ENCODE assay signal across 19 cellular contexts in the genomic region with DNA sequence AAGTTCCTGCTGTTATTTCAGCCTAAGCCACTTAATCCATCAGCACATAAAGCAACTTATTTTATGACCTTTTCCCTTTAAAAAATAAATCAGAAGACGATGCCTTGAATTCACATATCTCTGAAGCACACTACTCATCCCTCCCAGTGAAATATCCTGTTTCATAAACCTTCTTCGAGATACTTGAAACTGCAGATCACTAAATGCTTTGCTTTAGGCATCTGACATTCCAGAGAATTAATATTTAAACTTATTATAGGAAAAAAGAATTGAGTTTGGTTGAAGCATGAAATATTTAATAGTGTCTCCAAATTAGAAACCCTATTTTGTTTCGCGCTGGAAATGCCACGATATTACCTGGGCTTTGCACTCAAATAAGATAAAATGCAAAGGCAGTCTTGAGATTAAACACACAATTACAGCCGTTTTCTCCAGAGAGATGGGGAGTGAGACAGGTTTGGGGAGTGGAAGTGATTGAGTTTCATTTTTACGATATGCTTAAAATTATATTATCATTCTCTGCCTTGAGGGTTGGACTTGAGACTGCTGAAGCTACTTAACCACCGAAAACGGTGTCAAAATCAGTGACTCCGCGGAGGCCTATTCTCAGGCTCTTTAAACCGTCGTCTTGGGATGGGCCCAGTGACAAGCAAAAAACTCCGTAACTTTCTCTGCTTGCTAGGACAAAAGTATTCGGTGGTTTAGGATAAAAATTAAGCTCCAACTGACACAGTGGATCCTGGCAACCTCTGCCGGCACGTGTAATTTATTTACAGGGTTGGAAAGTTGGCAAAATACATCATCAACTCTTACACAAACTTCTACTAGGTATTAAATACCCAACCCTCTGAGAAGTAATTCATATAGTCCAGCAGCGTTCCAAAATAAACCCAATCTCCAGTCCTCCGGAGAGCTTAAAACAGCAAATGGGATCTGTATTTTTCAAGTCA. TPM values are rescaled to one million over a fixed set of nuclear protein-coding genes. Genes with fewer than 3 reads are reported as not detected.
DNase-seq lines count a peak whose midpoint lies in the region; ATAC-seq, FAIRE-seq and TF ChIP-seq lines count a peak whose summit lies in the region.
"Had no signal": no experiment of that assay in that cellular context is flagged by ENCODE, and none has a peak within 500 bp of the region (broad histone marks: within the 10 kb centered on the region; RNA-seq: fewer than 3 reads in every experiment).

No MANE protein-coding gene starts in this region.

- H2BK15ac ChIP-seq in neuronal stem cell (ENCODE audit: low read length), result no peak overlapping the region

- FAIRE-seq in pancreas (lab: Jason Lieb, UNC), result no peak
- FAIRE-seq: A204.1, D721Med had no signal

- H3K9me3 ChIP-seq in SK-N-MC (ENCODE audit: low read depth, low read length) (no peaks in the 10 kb centered on the region), pancreas (no peaks in the 10 kb centered on the region), neuronal stem cell (replicated peaks in 1 of 2; ENCODE audit: control insufficient read depth in 2 of 2, insufficient read depth in 1 of 2, low read depth in 1 of 2, low read length in 2 of 2) (no peaks in the 10 kb centered on the region)

- ATAC-seq in pancreas (no peak), HG02623 (IDR thresholded peaks at IDR 0.05; ENCODE audit: unreplicated experiment) (no peak)
- ATAC-seq: GM23338 had no signal

- TF ChIP-seq CTCF in AG09309 (IDR thresholded peaks at IDR 0.05; ENCODE audit: control insufficient read depth, insufficient read depth, low read depth, low read length, missing control alignments) (no peak), epithelial cell of proximal tubule (conservative IDR thresholded peaks at IDR 0.05; ENCODE audit: low read depth, low read length) (no peak), nephron (IDR thresholded peaks at IDR 0.05; ENCODE audit: unreplicated experiment in 3 of 3) (no peak), pancreas (IDR thresholded peaks at IDR 0.05) (no peak)

- no peak overlapping the region for H2AFZ ChIP-seq in neuronal stem cell (ENCODE audit: low read length)
- H2AFZ ChIP-seq: GM23338 had no signal

- H3K27me3 Mint-ChIP-seq in nephron (ENCODE audit: low read depth), result peaks cover 77% of the 10 kb centered on the region

- H3K4me3 ChIP-seq in AG09309 (ENCODE audit: control insufficient read depth, low read depth, low read length) (peak overlapping the region; percentile 12), SK-N-MC (peak overlapping the region; percentile 59), epithelial cell of proximal tubule (ENCODE audit: low read depth, low read length) (peak overlapping the region; percentile 37), pancreas (no peak overlapping the region), neuronal stem cell (ENCODE audit: low read length in 2 of 2) (no peak overlapping the region)
- H3K4me3 ChIP-seq: GM23338 had no signal

- no peak overlapping the region for H3K4ac ChIP-seq in neuronal stem cell (ENCODE audit: low read length)

- intact Hi-C loops in pancreas (cut with DNase I), result no loop called here

- H2BK5ac ChIP-seq in neuronal stem cell (ENCODE audit: low read length), result no peak overlapping the region

- no peaks in the 10 kb centered on the region for H3K27me3 ChIP-seq in pancreas
- peaks cover 0 to 90% (median 0%) of the 10 kb centered on the region in 3 experiments for H3K27me3 ChIP-seq in neuronal stem cell (ENCODE audit: control insufficient read depth in 3 of 3, insufficient read depth in 3 of 3, low read depth in 1 of 3, low read length in 3 of 3)

- no peak overlapping the region for H3K23ac ChIP-seq in neuronal stem cell (ENCODE audit: low read depth, low read length, poor library complexity)

- WGBS in pancreas, 2 donors, result 56 to 57% methylated on average over 19 of the region's 19 CpGs
- no CpG with 5 or more reads among the region's 19 CpGs for WGBS in neuronal stem cell (ENCODE audit: extremely low coverage in 2 of 2, insufficient read length in 2 of 2, insufficient replicate concordance in 1 of 2), 2 donors

- H3K36me3 Mint-ChIP-seq in nephron (ENCODE audit: low read depth), result no peaks in the 10 kb centered on the region
- H3K36me3 Mint-ChIP-seq: CD4-positive, CD25-positive, alpha-beta regulatory T cell had no signal

- no peaks in the 10 kb centered on the region for H3K36me3 ChIP-seq in SK-N-MC (ENCODE audit: insufficient read depth, low read length)
- no peaks in the 10 kb centered on the region for H3K36me3 ChIP-seq in pancreas
- H3K36me3 ChIP-seq in neuronal stem cell (replicated peaks in 1 of 2; ENCODE audit: control insufficient read depth in 2 of 2, insufficient read depth in 2 of 2, low read length in 2 of 2), result no peaks in the 10 kb centered on the region

- no peaks in the 10 kb centered on the region for H3K79me1 ChIP-seq in neuronal stem cell (ENCODE audit: low read depth, low read length)

- peak overlapping the region; percentile 22 for H3K27ac ChIP-seq in SK-N-MC
- no peak overlapping the region for H3K27ac ChIP-seq in pancreas
- H3K27ac ChIP-seq in neuronal stem cell (replicated peaks; ENCODE audit: low read length), result no peak overlapping the region

- DNase-seq in AG09309 (ENCODE audit: low read depth) (no peak), SK-N-MC (ENCODE audit: low read depth, low spot score) (no peak), epithelial cell of proximal tubule (ENCODE audit: low read depth) (no peak), pancreas (no peak), GDM1 (lab: John Stamatoyannopoulos, UW) (no peak), neuronal stem cell (ENCODE audit: low spot score) (no peak)
- DNase-seq: CD4-positive, CD25-positive, alpha-beta regulatory T cell; DMS79 treated with DMSO at 0.1 percent for 48 hours; KG1; NCI-H1092 treated with DMSO at 0.1 percent for 48 hours; NCI-H187 treated with DMSO at 0.1 percent for 48 hours; NCI-H2171 treated with DMSO at 0.1 percent for 48 hours; NCI-H510A; SIG-M5 had no signal

- no peak overlapping the region for H2BK12ac ChIP-seq in neuronal stem cell (ENCODE audit: low read length)

- H3K4me1 ChIP-seq in pancreas (no peaks in the 10 kb centered on the region), neuronal stem cell (ENCODE audit: control insufficient read depth in 2 of 2, insufficient read depth in 1 of 2, low read depth in 1 of 2, low read length in 2 of 2) (peaks cover 0 to 4% of the 10 kb centered on the region in 2 donors)

- H2AK5ac ChIP-seq in neuronal stem cell (ENCODE audit: low read depth, low read length), result no peak overlapping the region

- H4K91ac ChIP-seq in neuronal stem cell (ENCODE audit: low read depth, low read length, poor library complexity), result no peak overlapping the region

- no peak overlapping the region for H4K8ac ChIP-seq in neuronal stem cell (ENCODE audit: low read depth, low read length)

- peak overlapping the region in 1 of 3 experiments; percentile 25 for H3K4me3 Mint-ChIP-seq in nephron
- H3K4me3 Mint-ChIP-seq: CD4-positive, CD25-positive, alpha-beta regulatory T cell; GM23338 had no signal

- H3K4me2 ChIP-seq in neuronal stem cell (ENCODE audit: insufficient read depth, low read length, poor library complexity, severe bottlenecking), result no peak overlapping the region
- H3K4me2 ChIP-seq: GM23338 had no signal

- H3K9me3 Mint-ChIP-seq in nephron, result no peaks in the 10 kb centered on the region
- H3K9me3 Mint-ChIP-seq: GM23338 had no signal

- H3K4me1 Mint-ChIP-seq in nephron, result peaks cover 49% of the 10 kb centered on the region
- H3K4me1 Mint-ChIP-seq: CD4-positive, CD25-positive, alpha-beta regulatory T cell had no signal

- H3K9ac ChIP-seq in SK-N-MC (ENCODE audit: insufficient read length), result no peak overlapping the region
- no peak overlapping the region for H3K9ac ChIP-seq in neuronal stem cell (ENCODE audit: low read depth, low read length, poor library complexity)

- peak overlapping the region; percentile 62 to 72 (median 72) for H3K27ac Mint-ChIP-seq in nephron
- H3K27ac Mint-ChIP-seq: CD4-positive, CD25-positive, alpha-beta regulatory T cell; GM23338 had no signal

- no peak overlapping the region for H2BK120ac ChIP-seq in neuronal stem cell (ENCODE audit: low read depth, low read length)

- H3K14ac ChIP-seq in neuronal stem cell (ENCODE audit: low read length), result no peak overlapping the region

- H3K18ac ChIP-seq in neuronal stem cell (ENCODE audit: low read length), result no peak overlapping the region

RNA-seq across cellular contexts. Expression of gene GLIS1, which starts 9.2 kb away (rescaled TPM):
- total RNA-seq in epithelial cell of proximal tubule (2.5 and 2.7 TPM in 2 replicates), pancreas (under 1 TPM in 2 of 6 donors, not detected in 4; 0.06 to 0.19 TPM)
- polyA plus RNA-seq in pancreas, result under 1 TPM; 0.08 to 0.26 TPM
- 0.08 TPM for polyA plus RNA-seq in neuronal stem cell (2013, experiment 1 of 2)
- polyA plus RNA-seq in neuronal stem cell (2013, experiment 2 of 2), result 0.10 TPM
- total RNA-seq: CD4-positive, CD25-positive, alpha-beta regulatory T cell had no signal
- polyA plus RNA-seq: CD4-positive, CD25-positive, alpha-beta regulatory T cell had no signal

Comparison
In these comparisons a context has a peak if more than half of its experiments do, and no peak if none do; other contexts are left out.
1. H3K4me3 ChIP-seq: peak in AG09309 (single experiment), SK-N-MC (single experiment) and epithelial cell of proximal tubule (single experiment); none in pancreas (0 of 4) and neuronal stem cell (0 of 2).